ENCODE assay signal across 9 cellular contexts in the genomic region with DNA sequence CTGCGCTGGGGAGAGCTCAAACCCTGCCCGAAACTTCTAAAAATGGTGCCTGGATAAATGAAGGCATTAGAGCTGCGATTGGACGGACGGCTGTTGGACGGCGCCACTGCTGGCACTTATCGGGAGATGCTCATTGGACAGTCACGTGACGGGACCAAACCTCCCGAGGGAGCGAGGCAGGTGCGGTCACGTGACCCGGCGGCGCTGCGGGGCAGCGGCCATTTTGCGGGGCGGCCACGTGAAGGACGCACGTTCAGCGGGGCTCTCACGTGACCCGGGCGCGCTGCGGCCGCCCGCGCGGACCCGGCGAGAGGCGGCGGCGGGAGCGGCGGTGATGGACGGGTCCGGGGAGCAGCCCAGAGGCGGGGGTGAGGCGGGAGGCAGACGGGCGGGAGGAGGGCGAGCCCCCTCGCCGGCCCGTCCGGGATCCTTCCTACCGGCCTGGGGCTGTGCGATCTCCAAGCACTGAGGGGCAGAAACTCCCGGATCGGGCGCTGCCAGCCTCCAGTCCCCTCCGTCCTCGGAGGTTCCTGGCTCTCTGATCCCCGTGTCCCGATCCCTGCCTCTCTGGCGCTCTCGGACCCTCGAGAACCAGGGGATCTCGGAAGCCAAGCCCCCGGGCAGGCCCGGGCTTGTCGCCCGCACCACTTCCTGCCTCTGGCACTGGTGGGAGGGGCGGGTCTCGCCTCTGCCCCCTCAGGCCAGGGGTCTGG. TPM values are rescaled to one million over a fixed set of nuclear protein-coding genes. Genes with fewer than 3 reads are reported as not detected.
DNase-seq lines count a peak whose midpoint lies in the region; ATAC-seq, FAIRE-seq and TF ChIP-seq lines count a peak whose summit lies in the region.
"Had no signal": no experiment of that assay in that cellular context is flagged by ENCODE, and none has a peak within 500 bp of the region (broad histone marks: within the 10 kb centered on the region; RNA-seq: fewer than 3 reads in every experiment).

A gene (plus strand): TSS at position 281 of the 713 bp plus-strand sequence. CDS start 54 bp downstream, at position 335.

- peak within 1 kb of the TSS; percentile 27 to 91 for H3K9ac ChIP-seq in kidney (ENCODE audit: low read length in 2 of 2)

- ATAC-seq in GM19035 (IDR thresholded peaks at IDR 0.05; ENCODE audit: unreplicated experiment) = peak; percentile 93
- peak; percentile 80 for ATAC-seq in HG03342 (IDR thresholded peaks at IDR 0.05; ENCODE audit: unreplicated experiment)

- no peak for FAIRE-seq in kidney (lab: Jason Lieb, UNC)
- FAIRE-seq: TTC549 had no signal

- peak; percentile 98 for DNase-seq in AG20443 (ENCODE audit: low spot score)
- DNase-seq in NCI-H446 treated with DMSO at 0.1 percent for 48 hours (lab: John Stamatoyannopoulos, UW) = peak; percentile 96
- peak; percentile 76 for DNase-seq in activated CD4-positive, alpha-beta T cell treated with anti-CD3 and anti-CD28 coated beads for 1 hour
- DNase-seq in cerebellar nuclear complex (lab: John Stamatoyannopoulos, UW) = peak; percentile 59 to 93
- peak; percentile 99 for DNase-seq in kidney
- peak; percentile 66 to 91 for DNase-seq in stimulated activated CD4-positive, alpha-beta T cell treated with anti-CD3 and anti-CD28 coated beads, Interleukin-15, amount 100 ng/mL, for 1 hour (ENCODE audit: low read depth in 1 of 2, low spot score in 1 of 2)

- TF ChIP-seq CTCF in kidney (IDR thresholded peaks at IDR 0.05; ENCODE audit: borderline replicate concordance, extremely low read depth, insufficient read depth) = no peak

- intact Hi-C loops in kidney (cut with DNase I) = no loop called here

- H3K9me3 ChIP-seq in kidney (ENCODE audit: control insufficient read depth in 1 of 2, low read length in 2 of 2) = no peaks in the 10 kb centered on the region

- H3K4me3 ChIP-seq in kidney (ENCODE audit: low read length in 2 of 2) = peak within 1 kb of the TSS; percentile 73 to 86

- H3K4me1 ChIP-seq in kidney (ENCODE audit: control insufficient read depth in 1 of 2, insufficient read depth in 1 of 2, low read depth in 1 of 2, low read length in 2 of 2) = peaks cover 0 to 7% of the 10 kb centered on the region in 2 donors

- peak within 1 kb of the TSS; percentile 57 to 74 for H3K27ac ChIP-seq in kidney (ENCODE audit: low read depth in 2 of 2, low read length in 2 of 2)

- H3K36me3 ChIP-seq in kidney (ENCODE audit: control insufficient read depth in 1 of 2, insufficient read depth in 2 of 2, low read length in 2 of 2) = peaks cover 2 to 3% of the 10 kb centered on the region in 2 donors

RNA-seq across cellular contexts. Expression of the gene that starts here (rescaled TPM):
- total RNA-seq in kidney = 76.7 TPM
- polyA plus RNA-seq in kidney (ENCODE audit: insufficient read depth, low read depth, low replicate concordance) = 141 TPM

Comparison
In these comparisons a context has a peak if more than half of its experiments do, and no peak if none do; other contexts are left out.
1. Peak in every context shown above with its lines: DNase-seq, ATAC-seq, H3K4me3 ChIP-seq and H3K27ac ChIP-seq.